In the genomic region with DNA sequence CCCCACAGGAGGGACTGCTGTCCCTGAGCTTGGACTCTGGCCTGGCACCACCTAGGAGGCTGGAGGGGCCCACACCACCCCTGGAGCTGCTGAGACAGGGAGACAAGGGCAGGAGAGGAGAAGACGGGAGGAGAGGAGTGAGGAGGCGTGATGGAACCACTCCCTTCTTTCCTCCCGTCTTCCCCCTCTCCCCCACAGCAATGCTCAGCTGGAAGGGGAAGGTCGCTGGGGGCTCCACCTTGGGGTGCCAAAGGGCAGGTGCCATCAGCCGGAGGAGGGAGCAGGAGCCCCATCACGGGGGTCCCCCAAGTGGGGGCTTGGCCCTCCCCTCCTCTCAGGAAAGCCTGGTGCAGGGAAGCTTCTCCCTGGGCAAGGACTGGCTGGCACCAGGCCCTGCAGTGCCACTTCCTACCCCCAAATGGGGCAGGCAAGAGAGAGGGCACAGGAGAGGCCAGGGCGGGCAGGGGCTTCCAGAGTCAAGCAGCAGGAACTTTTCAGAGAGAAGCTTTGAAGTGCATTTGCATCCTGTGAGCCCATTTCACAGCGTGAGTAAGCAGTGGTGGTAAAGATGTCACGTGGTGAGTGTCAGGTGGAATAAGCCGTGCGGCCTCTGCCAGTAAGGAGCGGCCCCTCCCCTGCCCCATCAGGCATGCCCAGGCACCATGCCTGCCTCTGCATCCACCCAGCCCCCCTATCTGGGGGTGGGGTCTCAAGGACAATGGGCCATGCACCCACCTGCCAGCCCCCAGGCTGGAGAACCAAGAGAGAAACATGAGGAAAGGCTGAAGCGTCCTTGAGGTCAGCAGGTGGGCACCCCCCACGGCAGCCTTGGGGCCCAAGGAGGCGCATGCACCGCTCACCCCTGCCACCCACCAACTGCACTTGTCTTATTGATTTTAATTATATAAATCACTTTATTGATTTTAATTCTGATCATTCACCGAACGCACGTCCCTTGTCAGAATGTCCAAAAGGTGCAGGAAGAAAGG, we compare ENCODE assay signal across 1 cellular context.
TF ChIP-seq lines count a peak whose summit lies in the region.

No MANE protein-coding gene starts in this region.

TF ChIP-seq in HepG2, 621 proteins besides CTCF, POLR2A, EP300 and RAD21 (continued from another document and continues in another):
- TF ChIP-seq, protein P1, sequence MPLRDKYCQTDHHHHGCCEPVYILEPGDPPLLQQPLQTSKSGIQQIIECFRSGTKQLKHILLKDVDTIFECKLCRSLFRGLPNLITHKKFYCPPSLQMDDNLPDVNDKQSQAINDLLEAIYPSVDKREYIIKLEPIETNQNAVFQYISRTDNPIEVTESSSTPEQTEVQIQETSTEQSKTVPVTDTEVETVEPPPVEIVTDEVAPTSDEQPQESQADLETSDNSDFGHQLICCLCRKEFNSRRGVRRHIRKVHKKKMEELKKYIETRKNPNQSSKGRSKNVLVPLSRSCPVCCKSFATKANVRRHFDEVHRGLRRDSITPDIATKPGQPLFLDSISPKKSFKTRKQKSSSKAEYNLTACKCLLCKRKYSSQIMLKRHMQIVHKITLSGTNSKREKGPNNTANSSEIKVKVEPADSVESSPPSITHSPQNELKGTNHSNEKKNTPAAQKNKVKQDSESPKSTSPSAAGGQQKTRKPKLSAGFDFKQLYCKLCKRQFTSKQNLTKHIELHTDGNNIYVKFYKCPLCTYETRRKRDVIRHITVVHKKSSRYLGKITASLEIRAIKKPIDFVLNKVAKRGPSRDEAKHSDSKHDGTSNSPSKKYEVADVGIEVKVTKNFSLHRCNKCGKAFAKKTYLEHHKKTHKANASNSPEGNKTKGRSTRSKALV (CRISPR knock-in tag; IDR thresholded peaks at IDR 0.05), result no peak
- TF ChIP-seq ZNF354B (CRISPR knock-in tag; IDR thresholded peaks at IDR 0.05) (no peak), SP1 (IDR thresholded peaks at IDR 0.05) (no peak), SP1 (CRISPR knock-in tag; IDR thresholded peaks at IDR 0.05) (no peak), RERE (CRISPR knock-in tag; IDR thresholded peaks at IDR 0.05; ENCODE audit: low read depth) (no peak), ZBTB42 (CRISPR knock-in tag; IDR thresholded peaks at IDR 0.05) (no peak), TBP (CRISPR knock-in tag; IDR thresholded peaks at IDR 0.05) (no peak), NFKBIZ (CRISPR knock-in tag; IDR thresholded peaks at IDR 0.05) (no peak), KDM3A (CRISPR knock-in tag; IDR thresholded peaks at IDR 0.05; ENCODE audit: low read depth) (no peak), IRF9 (CRISPR knock-in tag; IDR thresholded peaks at IDR 0.05; ENCODE audit: borderline replicate concordance) (no peak), ZFP36 (IDR thresholded peaks at IDR 0.05; ENCODE audit: borderline replicate concordance, low read depth, low read length, partially characterized antibody) (no peak), RBFOX2 (IDR thresholded peaks at IDR 0.05; ENCODE audit: low read depth, low read length) (peak; percentile 69), NBN (conservative IDR thresholded peaks at IDR 0.05) (no peak), ZNF552 (CRISPR knock-in tag; IDR thresholded peaks at IDR 0.05; ENCODE audit: borderline replicate concordance) (no peak), ZNF75D (CRISPR knock-in tag; IDR thresholded peaks at IDR 0.05; ENCODE audit: borderline replicate concordance) (no peak), ZKSCAN8 (CRISPR knock-in tag; IDR thresholded peaks at IDR 0.05; ENCODE audit: borderline replicate concordance) (no peak), IKZF5 (CRISPR knock-in tag; IDR thresholded peaks at IDR 0.05) (no peak), CBX2 (IDR thresholded peaks at IDR 0.05; ENCODE audit: low read depth, low read length) (no peak), CBX2 (CRISPR knock-in tag; IDR thresholded peaks at IDR 0.05; ENCODE audit: low read depth) (no peak), MAFG (CRISPR knock-in tag; IDR thresholded peaks at IDR 0.05) (no peak), DRAP1 (CRISPR knock-in tag; IDR thresholded peaks at IDR 0.05) (0 out of 2 replicates have a peak, but pooled peaks have one; percentile 2), JUN (CRISPR knock-in tag; IDR thresholded peaks at IDR 0.05) (no peak), ZNF564 (CRISPR knock-in tag; IDR thresholded peaks at IDR 0.05) (0 out of 2 replicates have a peak, but pooled peaks have one; percentile 5), ZNF674 (CRISPR knock-in tag; IDR thresholded peaks at IDR 0.05; ENCODE audit: low read depth) (no peak), ZNF574 (CRISPR knock-in tag; IDR thresholded peaks at IDR 0.05) (no peak), PAWR (CRISPR knock-in tag; IDR thresholded peaks at IDR 0.05; ENCODE audit: borderline replicate concordance) (no peak), ZNF337 (CRISPR knock-in tag; IDR thresholded peaks at IDR 0.05; ENCODE audit: borderline replicate concordance, low read depth) (no peak), ZBTB7B (CRISPR knock-in tag; IDR thresholded peaks at IDR 0.05) (peak; percentile 4; the same call in 1 of the 2 replicates), SOX13 (IDR thresholded peaks at IDR 0.05) (0 out of 2 replicates have a peak, but pooled peaks have one; percentile 16), SOX13 (CRISPR knock-in tag; conservative IDR thresholded peaks at IDR 0.05 in 1 of 2, IDR thresholded peaks at IDR 0.05 in 1 of 2) (no peak), HOMEZ (CRISPR knock-in tag; IDR thresholded peaks at IDR 0.05; ENCODE audit: low read depth) (no peak), HNRNPH1 (optimal IDR thresholded peaks at IDR 0.05; ENCODE audit: low read depth, low read length) (no peak), ZNF343 (CRISPR knock-in tag; IDR thresholded peaks at IDR 0.05) (no peak), FOXK2 (IDR thresholded peaks at IDR 0.05) (no peak), ZNF547 (CRISPR knock-in tag; IDR thresholded peaks at IDR 0.05) (peak; percentile 31; the same call in 1 of the 2 replicates), HINFP (CRISPR knock-in tag; IDR thresholded peaks at IDR 0.05; ENCODE audit: low read depth) (no peak), ZNF430 (CRISPR knock-in tag; IDR thresholded peaks at IDR 0.05) (no peak; the same call in 1 of the 2 replicates), ZFX (CRISPR knock-in tag; IDR thresholded peaks at IDR 0.05; ENCODE audit: low read depth) (no peak), ZNF484 (CRISPR knock-in tag; IDR thresholded peaks at IDR 0.05; ENCODE audit: borderline replicate concordance, low read depth) (no peak), DMAP1 (CRISPR knock-in tag; IDR thresholded peaks at IDR 0.05) (no peak)
- TF ChIP-seq, protein P2, sequence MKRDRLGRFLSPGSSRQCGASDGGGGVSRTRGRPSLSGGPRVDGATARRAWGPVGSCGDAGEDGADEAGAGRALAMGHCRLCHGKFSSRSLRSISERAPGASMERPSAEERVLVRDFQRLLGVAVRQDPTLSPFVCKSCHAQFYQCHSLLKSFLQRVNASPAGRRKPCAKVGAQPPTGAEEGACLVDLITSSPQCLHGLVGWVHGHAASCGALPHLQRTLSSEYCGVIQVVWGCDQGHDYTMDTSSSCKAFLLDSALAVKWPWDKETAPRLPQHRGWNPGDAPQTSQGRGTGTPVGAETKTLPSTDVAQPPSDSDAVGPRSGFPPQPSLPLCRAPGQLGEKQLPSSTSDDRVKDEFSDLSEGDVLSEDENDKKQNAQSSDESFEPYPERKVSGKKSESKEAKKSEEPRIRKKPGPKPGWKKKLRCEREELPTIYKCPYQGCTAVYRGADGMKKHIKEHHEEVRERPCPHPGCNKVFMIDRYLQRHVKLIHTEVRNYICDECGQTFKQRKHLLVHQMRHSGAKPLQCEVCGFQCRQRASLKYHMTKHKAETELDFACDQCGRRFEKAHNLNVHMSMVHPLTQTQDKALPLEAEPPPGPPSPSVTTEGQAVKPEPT (CRISPR knock-in tag; IDR thresholded peaks at IDR 0.05; ENCODE audit: low read depth), result no peak
